ENCODE assay signal across 8 cellular contexts in the genomic region with DNA sequence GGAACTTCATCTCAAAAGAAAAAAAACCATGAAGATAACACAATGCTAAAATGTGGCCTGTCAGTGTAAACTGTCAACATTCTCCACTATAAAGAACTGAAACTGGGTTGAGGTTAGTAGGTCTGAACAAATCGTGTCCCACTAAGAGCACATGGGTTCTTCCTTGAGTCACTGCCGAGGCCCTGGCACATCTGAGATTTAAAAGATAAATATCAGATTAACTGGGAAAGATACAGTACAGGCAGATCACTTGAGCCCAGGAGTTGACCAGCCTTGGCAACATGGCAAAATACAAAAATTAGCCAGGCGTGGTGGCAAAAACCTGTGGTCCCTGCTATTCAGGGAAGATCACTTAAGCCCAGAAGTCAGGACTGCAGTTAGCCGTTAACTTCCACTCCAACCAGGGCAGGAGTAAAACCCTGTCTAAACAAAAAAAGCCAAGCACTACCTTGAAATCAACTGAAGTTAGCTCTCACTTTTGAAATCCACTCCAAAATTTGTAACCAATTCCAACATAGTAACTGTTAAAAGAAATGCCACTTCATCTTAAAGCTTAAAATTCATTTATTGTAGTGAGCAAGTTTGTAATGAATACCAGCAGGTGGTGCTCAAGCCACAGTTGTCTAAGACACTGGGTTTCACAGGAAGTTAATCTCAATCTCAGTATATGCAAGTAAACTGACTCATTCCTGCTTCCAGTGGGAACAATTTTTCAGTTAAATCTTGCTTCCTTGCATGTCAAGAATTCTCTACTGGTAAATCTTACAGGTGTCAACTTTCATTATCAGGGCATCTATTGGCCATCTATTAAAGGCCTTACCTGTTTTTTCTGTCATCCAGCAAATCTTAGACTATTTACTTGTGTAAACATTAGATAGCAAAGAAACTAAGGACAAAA. TPM values are rescaled to one million over a fixed set of nuclear protein-coding genes. Genes with fewer than 3 reads are reported as not detected.
DNase-seq lines count a peak whose midpoint lies in the region; ATAC-seq and TF ChIP-seq lines count a peak whose summit lies in the region.

No MANE protein-coding gene starts in this region.

- H3K4me1 Mint-ChIP-seq in effector memory CD8-positive, alpha-beta T cell (ENCODE audit: low read depth in 2 of 2) = peaks cover 45 to 56% of the 10 kb centered on the region in 2 donors
- H3K4me1 Mint-ChIP-seq in mesothelial cell of epicardium = peaks cover 41% of the 10 kb centered on the region

- peak overlapping the region; percentile 85 for H3K27ac Mint-ChIP-seq in effector memory CD8-positive, alpha-beta T cell
- peak overlapping the region; percentile 94 for H3K27ac Mint-ChIP-seq in mesothelial cell of epicardium

- H3K36me3 Mint-ChIP-seq in effector memory CD8-positive, alpha-beta T cell (ENCODE audit: insufficient read depth) = peaks cover 78% of the 10 kb centered on the region
- peaks cover 38% of the 10 kb centered on the region for H3K36me3 Mint-ChIP-seq in mesothelial cell of epicardium

- peak; percentile 41; the same call in 1 of the 2 replicates for TF ChIP-seq CTCF in GM12874 (IDR thresholded peaks at IDR 0.05; ENCODE audit: insufficient read depth, low read depth, low read length)
- TF ChIP-seq CTCF in VCaP (conservative IDR thresholded peaks at IDR 0.05) = peak; percentile 75
- TF ChIP-seq CTCF in mesothelial cell of epicardium (IDR thresholded peaks at IDR 0.05; ENCODE audit: unreplicated experiment) = peak; percentile 63
- peak; percentile 30 to 88 (median 72) for TF ChIP-seq CTCF in thyroid gland (IDR thresholded peaks at IDR 0.05)

- peak overlapping the region; percentile 41 to 96 for H3K4me3 Mint-ChIP-seq in effector memory CD8-positive, alpha-beta T cell
- peak overlapping the region; percentile 1 for H3K4me3 Mint-ChIP-seq in mesothelial cell of epicardium

- no peaks in the 10 kb centered on the region for H3K27me3 Mint-ChIP-seq in effector memory CD8-positive, alpha-beta T cell
- no peaks in the 10 kb centered on the region for H3K27me3 Mint-ChIP-seq in mesothelial cell of epicardium (ENCODE audit: low read depth)

- H3K4me1 ChIP-seq in thyroid gland = peaks cover 24 to 32% of the 10 kb centered on the region in 2 donors

- TF ChIP-seq POLR2A in thyroid gland (IDR thresholded peaks at IDR 0.05) = no peak

- H3K4me3 ChIP-seq in thyroid gland (replicated peaks in 1 of 3) = no peak overlapping the region

- peak; percentile 32 for ATAC-seq in HG02610 (IDR thresholded peaks at IDR 0.05; ENCODE audit: unreplicated experiment)
- peak; percentile 44 for ATAC-seq in effector memory CD8-positive, alpha-beta T cell (replicated peaks)

- DNase-seq in AG08395 (ENCODE audit: low spot score) (peak; percentile 53), NCI-H1105 treated with DMSO at 0.1 percent for 48 hours (lab: John Stamatoyannopoulos, UW) (peak; percentile 41), mesothelial cell of epicardium (ENCODE audit: low spot score in 2 of 2, unreplicated experiment in 2 of 2) (no peak), thyroid gland (peak; percentile 56 to 61)
- DNase-seq in effector memory CD8-positive, alpha-beta T cell = peak; percentile 56 to 59 (median 59)

- H3K27me3 ChIP-seq in thyroid gland = no peaks in the 10 kb centered on the region

- H3K36me3 ChIP-seq in thyroid gland = peaks cover 32 to 37% of the 10 kb centered on the region in 2 donors

- intact Hi-C loops in thyroid gland (cut with DNase I) = loop anchor here (5.0 kb wide), 2 partner anchors 97 to 137 kb away; a partner anchor contains a TSS

- H3K9me3 Mint-ChIP-seq in effector memory CD8-positive, alpha-beta T cell = no peaks in the 10 kb centered on the region
- no peaks in the 10 kb centered on the region for H3K9me3 Mint-ChIP-seq in mesothelial cell of epicardium

- no peaks in the 10 kb centered on the region for H3K9me3 ChIP-seq in thyroid gland

- peak overlapping the region; percentile 98 for H3K27ac ChIP-seq in VCaP
- peak overlapping the region in 2 of 3 donors; percentile 28 to 61 for H3K27ac ChIP-seq in thyroid gland

- WGBS in thyroid gland, 2 donors = 17 to 23% methylated on average over 4 of the region's 4 CpGs

RNA-seq across cellular contexts. Expression of a gene that starts 5.4 kb away (rescaled TPM):
- 11,105 to 11,574 TPM (median 11,439 TPM) in 3 replicates for total RNA-seq in mesothelial cell of epicardium
- over 10,000 TPM in 2 of 4 donors, 1,000 to 10,000 TPM in 2; 9,141 to 11,705 (median 10,644) TPM for total RNA-seq in thyroid gland

RNA-seq across cellular contexts. Expression of a gene that starts 53.9 kb away (rescaled TPM):
- total RNA-seq in mesothelial cell of epicardium (16.8 to 21.6 TPM (median 19.9 TPM) in 3 replicates), thyroid gland (10 to 100 TPM; 29.4 to 46.4 (median 30.6) TPM)

Comparison
In these comparisons a context has a peak if more than half of its experiments do, and no peak if none do; other contexts are left out.
1. DNase-seq: peak in AG08395 (single experiment), NCI-H1105 treated with DMSO at 0.1 percent for 48 hours (single experiment), effector memory CD8-positive, alpha-beta T cell (3 of 3) and thyroid gland (2 of 2); none in mesothelial cell of epicardium (0 of 2).
2. Peak in every context shown above with its lines, with median percentiles within 50 percentile points of each other: CTCF ChIP-seq.